Comparison of ENCODE assay signal across 29 cellular contexts in the genomic region with DNA sequence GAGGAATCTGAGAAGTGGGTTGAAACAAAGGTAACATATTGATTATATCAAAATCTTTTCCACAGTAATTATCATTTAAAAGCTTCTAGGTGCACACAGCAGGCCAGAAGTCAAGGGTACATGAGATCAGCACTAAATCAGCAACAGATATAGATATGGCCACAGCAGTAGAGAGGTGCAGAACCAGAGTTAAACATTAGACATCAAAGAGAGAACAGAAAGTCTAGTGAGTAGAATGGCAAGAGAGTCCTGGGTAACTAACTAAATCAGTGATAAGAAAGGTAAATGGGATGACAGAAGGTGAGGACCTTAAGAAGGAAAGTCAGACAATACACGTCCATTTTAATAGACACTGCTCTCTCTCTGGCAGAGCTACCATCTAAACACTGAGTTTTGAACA.
DNase-seq lines count a peak whose midpoint lies in the region; ATAC-seq and TF ChIP-seq lines count a peak whose summit lies in the region.
"Had no signal": no experiment of that assay in that cellular context is flagged by ENCODE, and none has a peak within 500 bp of the region (broad histone marks: within the 10 kb centered on the region; RNA-seq: fewer than 3 reads in every experiment).

No MANE protein-coding gene starts in this region.

- H3K9me3 ChIP-seq in osteoblast (ENCODE audit: low read depth, low read length) (no peaks in the 10 kb centered on the region), stomach (no peaks in the 10 kb centered on the region), right atrium auricular region (no peaks in the 10 kb centered on the region)
- H3K9me3 ChIP-seq: SJCRH30 had no signal

- H3K4me2 ChIP-seq in osteoblast (ENCODE audit: insufficient read depth, low read length): no peak overlapping the region

- intact Hi-C loops in stomach (cut with DNase I; ENCODE audit: low total_unique reads): no loop called here

- H3K79me2 ChIP-seq in osteoblast (ENCODE audit: insufficient read depth, low read length): no peaks in the 10 kb centered on the region

- WGBS in stomach, 5 donors: 51 to 64% (median 59%) methylated on average over 1 of the region's 1 CpG

- no peaks in the 10 kb centered on the region for H4K20me1 ChIP-seq in osteoblast (ENCODE audit: insufficient read depth, low read length)

- H3K27me3 Mint-ChIP-seq in HFFc6 (ENCODE audit: insufficient read depth): no peaks in the 10 kb centered on the region; the same call in 1 of the 2 replicates
- H3K27me3 Mint-ChIP-seq: B cell, T-helper 17 cell had no signal

- H3K27ac ChIP-seq in osteoblast (ENCODE audit: low read depth, low read length): no peak overlapping the region
- no peak overlapping the region for H3K27ac ChIP-seq in stomach
- no peak overlapping the region for H3K27ac ChIP-seq in right atrium auricular region
- H3K27ac ChIP-seq: C4-2B, GM23248, HL-60, SJCRH30 had no signal

- no peak for TF ChIP-seq POLR2A in stomach (IDR thresholded peaks at IDR 0.05)

- H3K36me3 ChIP-seq in osteoblast (ENCODE audit: insufficient read depth, low read length): no peaks in the 10 kb centered on the region
- H3K36me3 ChIP-seq in stomach: no peaks in the 10 kb centered on the region
- H3K36me3 ChIP-seq in right atrium auricular region: no peaks in the 10 kb centered on the region
- H3K36me3 ChIP-seq: SJCRH30 had no signal

- no peak overlapping the region for H3K27ac Mint-ChIP-seq in HFFc6
- H3K27ac Mint-ChIP-seq: B cell; CD8-positive, alpha-beta T cell; T-helper 17 cell had no signal

- ATAC-seq in GM18508 (IDR thresholded peaks at IDR 0.05; ENCODE audit: insufficient read depth, unreplicated experiment): peak; percentile 64
- ATAC-seq: CD8-positive, alpha-beta T cell; K562; Right ventricle myocardium inferior; SK-N-SH treated with all-trans-retinoic acid at 6 μM for 48 hours; T-helper 17 cell had no signal

- H2AFZ ChIP-seq in osteoblast (ENCODE audit: low read length): no peak overlapping the region
- H2AFZ ChIP-seq: GM23248 had no signal

- H3K4me3 Mint-ChIP-seq in HFFc6: peak overlapping the region; percentile 38; the same call in 1 of the 2 replicates
- H3K4me3 Mint-ChIP-seq: B cell; CD8-positive, alpha-beta T cell; T-helper 17 cell had no signal

- H3K4me1 ChIP-seq in osteoblast (ENCODE audit: insufficient read depth, low read length) (no peaks in the 10 kb centered on the region), stomach (no peaks in the 10 kb centered on the region), right atrium auricular region (no peaks in the 10 kb centered on the region)
- H3K4me1 ChIP-seq: SJCRH30 had no signal

- no peaks in the 10 kb centered on the region for H3K36me3 Mint-ChIP-seq in HFFc6 (ENCODE audit: low read depth)
- H3K36me3 Mint-ChIP-seq: CD8-positive, alpha-beta T cell had no signal

- no peak for TF ChIP-seq EP300 in stomach (IDR thresholded peaks at IDR 0.05)

- H3K4me1 Mint-ChIP-seq in HFFc6 (ENCODE audit: low read depth): peaks cover 7% of the 10 kb centered on the region; the same call in 1 of the 2 replicates
- H3K4me1 Mint-ChIP-seq: B cell had no signal

- no peak overlapping the region for H3K4me3 ChIP-seq in osteoblast (ENCODE audit: insufficient read depth, low read length)
- no peak overlapping the region for H3K4me3 ChIP-seq in stomach
- H3K4me3 ChIP-seq in right atrium auricular region: no peak overlapping the region
- H3K4me3 ChIP-seq: GM23248, K562, SJCRH30 had no signal

- H3K27me3 ChIP-seq in osteoblast (ENCODE audit: insufficient read depth, low read length) (no peaks in the 10 kb centered on the region), stomach (no peaks in the 10 kb centered on the region), right atrium auricular region (no peaks in the 10 kb centered on the region)
- H3K27me3 ChIP-seq: SJCRH30 had no signal

- TF ChIP-seq CTCF in HFFc6 (IDR thresholded peaks at IDR 0.05): no peak
- TF ChIP-seq CTCF in osteoblast (IDR thresholded peaks at IDR 0.05; ENCODE audit: extremely low read depth, low read depth, low read length): no peak
- TF ChIP-seq CTCF in stomach (IDR thresholded peaks at IDR 0.05): no peak
- TF ChIP-seq CTCF in right atrium auricular region (IDR thresholded peaks at IDR 0.05): no peak

- H3K9me3 Mint-ChIP-seq in HFFc6: no peaks in the 10 kb centered on the region
- H3K9me3 Mint-ChIP-seq: CD8-positive, alpha-beta T cell had no signal

- DNase-seq in HFFc6: no peak
- DNase-seq in HuH-7 (ENCODE audit: low spot score): peak; percentile 23
- DNase-seq in osteoblast (ENCODE audit: insufficient read length, low spot score, missing footprints): peak; percentile 43
- DNase-seq in activated naive CD4-positive, alpha-beta T cell treated with Interleukin-2 at 50 U/mL for 16 hours: no peak
- no peak for DNase-seq in stomach
- DNase-seq in right atrium auricular region (ENCODE audit: low spot score): no peak
- DNase-seq: CD8-positive, alpha-beta T cell; DMS 273 treated with DMSO at 0.1 percent for 48 hours; DMS79; EL; GF-D8; GM23248; H7; Kasumi-1; NCI-H1092 treated with DMSO at 0.1 percent for 48 hours; NCI-H1436; NCI-H187; NCI-H2171 treated with DMSO at 0.1 percent for 48 hours; NCI-H345; NCI-H510A treated with DMSO at 0.1 percent for 48 hours; SJCRH30; T-helper 17 cell had no signal

Comparison
In these comparisons a context has a peak if more than half of its experiments do, and no peak if none do; other contexts are left out.
1. DNase-seq: peak in HuH-7 (single experiment) and osteoblast (single experiment); none in HFFc6 (single experiment), activated naive CD4-positive, alpha-beta T cell treated with Interleukin-2 at 50 U/mL for 16 hours (single experiment), stomach (single experiment) and right atrium auricular region (single experiment).